ENCODE assay signal across 1 cellular context in the genomic region with DNA sequence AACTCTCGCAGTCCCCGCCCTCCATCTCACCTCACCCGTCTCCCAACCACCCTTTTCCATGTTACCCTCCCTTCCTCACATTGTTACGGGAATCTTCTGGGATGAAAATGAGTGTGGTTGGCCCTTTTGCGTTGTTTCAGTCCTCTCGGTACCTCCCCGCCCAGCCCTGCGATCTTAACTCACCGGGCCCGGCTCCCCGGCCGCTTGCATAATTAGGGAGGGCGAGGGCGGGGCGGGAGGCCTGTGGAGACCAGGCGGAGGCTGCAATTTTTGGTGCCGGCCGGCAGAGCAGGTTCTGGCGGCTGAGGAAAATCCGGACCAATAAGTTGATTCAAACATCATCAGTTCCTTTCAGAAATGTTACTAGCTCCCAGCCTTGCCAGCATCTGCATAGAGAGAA.
TF ChIP-seq lines count a peak whose summit lies in the region.

No MANE protein-coding gene starts in this region.

TF ChIP-seq in WTC11, 78 proteins besides CTCF, POLR2A, EP300 and RAD21 (continued from another document):
- TF ChIP-seq, protein P1, sequence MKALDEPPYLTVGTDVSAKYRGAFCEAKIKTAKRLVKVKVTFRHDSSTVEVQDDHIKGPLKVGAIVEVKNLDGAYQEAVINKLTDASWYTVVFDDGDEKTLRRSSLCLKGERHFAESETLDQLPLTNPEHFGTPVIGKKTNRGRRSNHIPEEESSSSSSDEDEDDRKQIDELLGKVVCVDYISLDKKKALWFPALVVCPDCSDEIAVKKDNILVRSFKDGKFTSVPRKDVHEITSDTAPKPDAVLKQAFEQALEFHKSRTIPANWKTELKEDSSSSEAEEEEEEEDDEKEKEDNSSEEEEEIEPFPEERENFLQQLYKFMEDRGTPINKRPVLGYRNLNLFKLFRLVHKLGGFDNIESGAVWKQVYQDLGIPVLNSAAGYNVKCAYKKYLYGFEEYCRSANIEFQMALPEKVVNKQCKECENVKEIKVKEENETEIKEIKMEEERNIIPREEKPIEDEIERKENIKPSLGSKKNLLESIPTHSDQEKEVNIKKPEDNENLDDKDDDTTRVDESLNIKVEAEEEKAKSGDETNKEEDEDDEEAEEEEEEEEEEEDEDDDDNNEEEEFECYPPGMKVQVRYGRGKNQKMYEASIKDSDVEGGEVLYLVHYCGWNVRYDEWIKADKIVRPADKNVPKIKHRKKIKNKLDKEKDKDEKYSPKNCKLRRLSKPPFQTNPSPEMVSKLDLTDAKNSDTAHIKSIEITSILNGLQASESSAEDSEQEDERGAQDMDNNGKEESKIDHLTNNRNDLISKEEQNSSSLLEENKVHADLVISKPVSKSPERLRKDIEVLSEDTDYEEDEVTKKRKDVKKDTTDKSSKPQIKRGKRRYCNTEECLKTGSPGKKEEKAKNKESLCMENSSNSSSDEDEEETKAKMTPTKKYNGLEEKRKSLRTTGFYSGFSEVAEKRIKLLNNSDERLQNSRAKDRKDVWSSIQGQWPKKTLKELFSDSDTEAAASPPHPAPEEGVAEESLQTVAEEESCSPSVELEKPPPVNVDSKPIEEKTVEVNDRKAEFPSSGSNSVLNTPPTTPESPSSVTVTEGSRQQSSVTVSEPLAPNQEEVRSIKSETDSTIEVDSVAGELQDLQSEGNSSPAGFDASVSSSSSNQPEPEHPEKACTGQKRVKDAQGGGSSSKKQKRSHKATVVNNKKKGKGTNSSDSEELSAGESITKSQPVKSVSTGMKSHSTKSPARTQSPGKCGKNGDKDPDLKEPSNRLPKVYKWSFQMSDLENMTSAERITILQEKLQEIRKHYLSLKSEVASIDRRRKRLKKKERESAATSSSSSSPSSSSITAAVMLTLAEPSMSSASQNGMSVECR (CRISPR knock-in tag; IDR thresholded peaks at IDR 0.05; ENCODE audit: borderline replicate concordance): no peak
